ENCODE assay signal across 11 cellular contexts in the genomic region with DNA sequence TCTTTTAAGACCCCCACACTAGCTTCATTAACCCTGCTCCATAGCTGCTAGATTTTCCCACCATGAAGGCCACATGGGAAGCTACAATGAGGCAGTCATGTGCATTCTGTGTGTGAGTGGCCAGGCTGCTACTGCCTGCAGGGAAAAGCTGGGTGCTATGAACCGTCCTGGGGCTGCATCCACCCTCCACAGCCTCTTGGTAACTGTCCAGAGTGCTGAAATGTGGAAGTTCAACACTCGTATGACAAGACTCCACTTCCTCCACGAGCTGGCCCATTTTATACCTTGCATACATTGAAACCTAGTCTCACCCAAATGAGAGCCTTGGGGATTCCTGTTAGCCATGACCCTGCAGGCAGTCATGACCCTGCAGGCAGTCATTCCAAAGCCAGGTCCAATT. TPM values are rescaled to one million over a fixed set of nuclear protein-coding genes. Genes with fewer than 3 reads are reported as not detected.
A peak's percentile ranks its signal among the peaks of the same experiment; 100 is the strongest.
DNase-seq lines count a peak whose midpoint lies in the region; ATAC-seq and TF ChIP-seq lines count a peak whose summit lies in the region.
"Had no signal": no experiment of that assay in that cellular context is flagged by ENCODE, and none has a peak within 500 bp of the region (broad histone marks: within the 10 kb centered on the region; RNA-seq: fewer than 3 reads in every experiment).

No MANE protein-coding gene starts in this region.

- no CpG with 5 or more reads among the region's 3 CpGs for WGBS in mesendoderm (ENCODE audit: extremely low coverage, insufficient coverage, low lambda C conversion rate)

- no peak overlapping the region for H4K8ac ChIP-seq in mesendoderm (ENCODE audit: low read depth, low read length)

- H2AK5ac ChIP-seq in mesendoderm (ENCODE audit: low read length) = no peak overlapping the region

- no peak overlapping the region for H4K5ac ChIP-seq in mesendoderm (ENCODE audit: low read length)

- ATAC-seq in GM21390 (IDR thresholded peaks at IDR 0.05; ENCODE audit: unreplicated experiment) = no peak
- no peak for ATAC-seq in HG02885 (IDR thresholded peaks at IDR 0.05; ENCODE audit: poor library complexity, unreplicated experiment)
- ATAC-seq in activated CD8-positive, alpha-beta memory T cell treated with anti-CD3 and anti-CD28 coated beads, Interleukin-2, amount 10 ng/mL, durations not matched to agents 7 days and 5 days = no peak

- H3K4me3 Mint-ChIP-seq in activated CD8-positive, alpha-beta memory T cell treated with anti-CD3 and anti-CD28 coated beads, Interleukin-2, amount 10 ng/mL, durations not matched to agents 7 days and 5 days = no peak overlapping the region

- H3K27ac ChIP-seq in brain microvascular endothelial cell (no peak overlapping the region), mesendoderm (ENCODE audit: low read depth, low read length) (no peak overlapping the region)

- H3K56ac ChIP-seq in mesendoderm (ENCODE audit: low read length) = no peak overlapping the region

- H3K4me2 ChIP-seq in mesendoderm (ENCODE audit: low read length) = no peak overlapping the region

- no peak overlapping the region for H3K23ac ChIP-seq in mesendoderm (ENCODE audit: low read length)

- H3K36me3 ChIP-seq in brain microvascular endothelial cell (replicated peaks) (no peaks in the 10 kb centered on the region), mesendoderm (ENCODE audit: control insufficient read depth, insufficient read depth, low read length) (no peaks in the 10 kb centered on the region)

- H3K27me3 Mint-ChIP-seq in activated CD8-positive, alpha-beta memory T cell treated with anti-CD3 and anti-CD28 coated beads, Interleukin-2, amount 10 ng/mL, durations not matched to agents 7 days and 5 days = peaks cover 11% of the 10 kb centered on the region

- H3K27ac Mint-ChIP-seq in activated CD8-positive, alpha-beta memory T cell treated with anti-CD3 and anti-CD28 coated beads, Interleukin-2, amount 10 ng/mL, durations not matched to agents 7 days and 5 days = no peak overlapping the region

- no peak overlapping the region for H3K18ac ChIP-seq in mesendoderm (ENCODE audit: low read length)

- H2BK5ac ChIP-seq in mesendoderm (ENCODE audit: low read length) = no peak overlapping the region

- H3K27me3 ChIP-seq in brain microvascular endothelial cell (replicated peaks) (no peaks in the 10 kb centered on the region), mesendoderm (ENCODE audit: insufficient read depth, low read length, poor library complexity) (no peaks in the 10 kb centered on the region)

- DNase-seq in GM04504 (ENCODE audit: low read depth) (peak; percentile 0), KBM-7 (peak; percentile 24), brain microvascular endothelial cell (peak; percentile 7), mesendoderm (peak; percentile 80), NCI-H2029 (lab: John Stamatoyannopoulos, UW) (no peak)
- DNase-seq in activated CD8-positive, alpha-beta memory T cell treated with anti-CD3 and anti-CD28 coated beads, Interleukin-2, amount 10 ng/mL, durations not matched to agents 7 days and 5 days = no peak
- DNase-seq: activated naive CD4-positive, alpha-beta T cell; GOT3 had no signal

- no peak overlapping the region for H2BK120ac ChIP-seq in mesendoderm (ENCODE audit: low read depth, low read length)

- H3K9ac ChIP-seq in mesendoderm (ENCODE audit: low read length) = no peak overlapping the region

- in situ Hi-C loops in KBM-7 (cut with MboI; ENCODE audit: low pct_unique_long_range_greater_than_20kb, low sequenced_read_pairs) = no loop called here
- in situ Hi-C loops in brain microvascular endothelial cell (cut with HindIII; ENCODE audit: low pct_ligation_motif_present, low sequenced_read_pairs) = no loop called here

- H3K4ac ChIP-seq in mesendoderm (ENCODE audit: low read depth, low read length) = no peak overlapping the region

- no peaks in the 10 kb centered on the region for H3K79me2 ChIP-seq in mesendoderm (ENCODE audit: control insufficient read depth, insufficient read depth, low read length)

- H3K4me1 Mint-ChIP-seq in activated CD8-positive, alpha-beta memory T cell treated with anti-CD3 and anti-CD28 coated beads, Interleukin-2, amount 10 ng/mL, durations not matched to agents 7 days and 5 days = peaks cover 5% of the 10 kb centered on the region

- no peak for TF ChIP-seq CTCF in brain microvascular endothelial cell (IDR thresholded peaks at IDR 0.05; ENCODE audit: low read depth, low read length, missing control alignments)

- H3K36me3 Mint-ChIP-seq in activated CD8-positive, alpha-beta memory T cell treated with anti-CD3 and anti-CD28 coated beads, Interleukin-2, amount 10 ng/mL, durations not matched to agents 7 days and 5 days = no peaks in the 10 kb centered on the region

- CTCF ChIA-PET in activated CD8-positive, alpha-beta memory T cell treated with anti-CD3 and anti-CD28 coated beads, Interleukin-2, amount 10 ng/mL, durations not matched to agents 7 days and 5 days (lab: Charles Lee) = no interaction called here

- no peaks in the 10 kb centered on the region for H3K79me1 ChIP-seq in mesendoderm (ENCODE audit: low read length)

- no peak overlapping the region for H2BK15ac ChIP-seq in mesendoderm (replicated peaks; ENCODE audit: low read depth)

- no peaks in the 10 kb centered on the region for H3K4me1 ChIP-seq in mesendoderm (ENCODE audit: control insufficient read depth, low read depth, low read length)

- H3K4me3 ChIP-seq in brain microvascular endothelial cell (ENCODE audit: low read depth, low read length) = no peak overlapping the region
- H3K4me3 ChIP-seq in mesendoderm (ENCODE audit: low read length) = no peak overlapping the region

- H3K9me3 Mint-ChIP-seq in activated CD8-positive, alpha-beta memory T cell treated with anti-CD3 and anti-CD28 coated beads, Interleukin-2, amount 10 ng/mL, durations not matched to agents 7 days and 5 days (ENCODE audit: low read depth) = peaks cover 4% of the 10 kb centered on the region

RNA-seq across cellular contexts. Expression of a gene that starts 59.4 kb away (rescaled TPM):
- 1.7 TPM for polyA plus RNA-seq in mesendoderm (2013, experiment 1 of 2)
- 1.6 TPM for polyA plus RNA-seq in mesendoderm (2013, experiment 2 of 2)
- total RNA-seq in activated CD8-positive, alpha-beta memory T cell treated with anti-CD3 and anti-CD28 coated beads, Interleukin-2, amount 10 ng/mL, durations not matched to agents 7 days and 5 days = 1 to 10 TPM; 2.8 to 3.6 TPM
- polyA plus RNA-seq: neural cell had no signal

Comparison
In these comparisons a context has a peak if more than half of its experiments do, and no peak if none do; other contexts are left out.
1. DNase-seq: peak in GM04504 (single experiment), KBM-7 (single experiment), brain microvascular endothelial cell (single experiment) and mesendoderm (single experiment); none in NCI-H2029 (single experiment) and activated CD8-positive, alpha-beta memory T cell treated with anti-CD3 and anti-CD28 coated beads, Interleukin-2, amount 10 ng/mL, durations not matched to agents 7 days and 5 days (single experiment).